ENCODE assay signal across 23 cellular contexts in genomic region chr1:227959325-227959860, GRCh38. TPM values are rescaled to one million over a fixed set of nuclear protein-coding genes. Genes with fewer than 3 reads are reported as not detected.
"Had no signal": no experiment of that assay in that cellular context is flagged by ENCODE, and none has a peak within 500 bp of the region (broad histone marks: within the 10 kb centered on the region; RNA-seq: fewer than 3 reads in every experiment).

No MANE protein-coding gene starts in this region.

- H3K27ac Mint-ChIP-seq: activated CD8-positive, alpha-beta T cell treated with anti-CD3 and anti-CD28 coated beads, Interleukin-2, amount 10 ng/mL, durations not matched to agents 7 days and 5 days; activated naive CD4-positive, alpha-beta T cell treated with anti-CD3 and anti-CD28 coated beads for 36 hours; activated naive CD8-positive, alpha-beta T cell treated with anti-CD3 and anti-CD28 coated beads, Interleukin-2, amount 50 U/mL, for 24 hours; immature natural killer cell; naive thymus-derived CD8-positive, alpha-beta T cell had no signal

- DNase-seq: activated CD8-positive, alpha-beta T cell treated with anti-CD3 and anti-CD28 coated beads, Interleukin-2, amount 10 ng/mL, durations not matched to agents 7 days and 5 days; activated naive CD4-positive, alpha-beta T cell treated with anti-CD3 and anti-CD28 coated beads for 36 hours; activated naive CD8-positive, alpha-beta T cell treated with anti-CD3 and anti-CD28 coated beads, Interleukin-2, amount 50 U/mL, for 24 hours; activated T-cell treated with anti-CD3 and anti-CD28 coated beads for 4 hours; aorta; dermis blood vessel endothelial cell; gastrocnemius medialis; heart left ventricle; immature natural killer cell; left colon; stimulated activated CD4-positive, alpha-beta T cell treated with anti-CD3 and anti-CD28 coated beads, Interleukin-4, amount 100 ng/mL, for 24 hours; stimulated activated naive CD4-positive, alpha-beta T cell treated with Interleukin-2 at 50 U/mL for 16 hours; trophoblast cell had no signal

- H3K27ac ChIP-seq: gastrocnemius medialis, heart left ventricle, neutrophil, parathyroid adenoma, skin epidermis, suprapubic skin, VCaP had no signal

- H2AFZ ChIP-seq: parathyroid adenoma had no signal

- H3K36me3 Mint-ChIP-seq: immature natural killer cell had no signal

- H3K9me3 Mint-ChIP-seq: activated naive CD4-positive, alpha-beta T cell treated with anti-CD3 and anti-CD28 coated beads for 36 hours; activated naive CD8-positive, alpha-beta T cell treated with anti-CD3 and anti-CD28 coated beads, Interleukin-2, amount 50 U/mL, for 24 hours had no signal

- H3K9ac ChIP-seq: parathyroid adenoma had no signal

- H3K36me3 ChIP-seq: gastrocnemius medialis, heart left ventricle, neutrophil, suprapubic skin had no signal

- H3K4me1 Mint-ChIP-seq: activated naive CD8-positive, alpha-beta T cell treated with anti-CD3 and anti-CD28 coated beads, Interleukin-2, amount 50 U/mL, for 24 hours had no signal

- H3K4me1 ChIP-seq: gastrocnemius medialis, heart left ventricle, parathyroid adenoma, suprapubic skin had no signal

- H3K4me3 Mint-ChIP-seq: activated CD8-positive, alpha-beta T cell treated with anti-CD3 and anti-CD28 coated beads, Interleukin-2, amount 10 ng/mL, durations not matched to agents 7 days and 5 days; activated naive CD4-positive, alpha-beta T cell treated with anti-CD3 and anti-CD28 coated beads for 36 hours; activated naive CD8-positive, alpha-beta T cell treated with anti-CD3 and anti-CD28 coated beads, Interleukin-2, amount 50 U/mL, for 24 hours; immature natural killer cell; naive thymus-derived CD8-positive, alpha-beta T cell had no signal

- H3K9me3 ChIP-seq: mucosa of descending colon, neutrophil, suprapubic skin had no signal

- ATAC-seq: activated CD8-positive, alpha-beta T cell treated with anti-CD3 and anti-CD28 coated beads, Interleukin-2, amount 10 ng/mL, durations not matched to agents 7 days and 5 days; activated naive CD8-positive, alpha-beta T cell treated with anti-CD3 and anti-CD28 coated beads, Interleukin-2, amount 50 U/mL, for 24 hours; gastrocnemius medialis; heart left ventricle; left colon; mucosa of descending colon; naive thymus-derived CD8-positive, alpha-beta T cell had no signal

- H3K79me2 ChIP-seq: parathyroid adenoma had no signal

- H3K4me3 ChIP-seq: gastrocnemius medialis, heart left ventricle, mucosa of descending colon, skin epidermis, suprapubic skin had no signal

RNA-seq across cellular contexts. Expression of gene WNT9A, which starts 11.7 kb away (rescaled TPM):
- total RNA-seq: activated CD8-positive, alpha-beta T cell treated with anti-CD3 and anti-CD28 coated beads, Interleukin-2, amount 10 ng/mL, durations not matched to agents 7 days and 5 days; activated naive CD4-positive, alpha-beta T cell treated with anti-CD3 and anti-CD28 coated beads for 36 hours; naive thymus-derived CD8-positive, alpha-beta T cell had no signal
- polyA plus RNA-seq: immature natural killer cell; naive thymus-derived CD8-positive, alpha-beta T cell had no signal

RNA-seq across cellular contexts. Expression of gene WNT3A, which starts 47.4 kb away (rescaled TPM):
- total RNA-seq: activated CD8-positive, alpha-beta T cell treated with anti-CD3 and anti-CD28 coated beads, Interleukin-2, amount 10 ng/mL, durations not matched to agents 7 days and 5 days; activated naive CD4-positive, alpha-beta T cell treated with anti-CD3 and anti-CD28 coated beads for 36 hours; aorta; dermis blood vessel endothelial cell; epithelial cell of proximal tubule; gastrocnemius medialis; heart left ventricle; mucosa of descending colon; naive thymus-derived CD8-positive, alpha-beta T cell; renal cortical epithelial cell; T-helper 1 cell treated with Interleukin-12 subunit alpha and Interleukin-12 subunit beta and Interleukin-4 antibody, amounts not matched to agents 30 ng/mL and 1 ng/mL, for 36 hours had no signal
- polyA plus RNA-seq: aorta; heart left ventricle; immature natural killer cell; naive thymus-derived CD8-positive, alpha-beta T cell had no signal
